Comparison of ENCODE assay signal across 1 cellular context in the genomic region with DNA sequence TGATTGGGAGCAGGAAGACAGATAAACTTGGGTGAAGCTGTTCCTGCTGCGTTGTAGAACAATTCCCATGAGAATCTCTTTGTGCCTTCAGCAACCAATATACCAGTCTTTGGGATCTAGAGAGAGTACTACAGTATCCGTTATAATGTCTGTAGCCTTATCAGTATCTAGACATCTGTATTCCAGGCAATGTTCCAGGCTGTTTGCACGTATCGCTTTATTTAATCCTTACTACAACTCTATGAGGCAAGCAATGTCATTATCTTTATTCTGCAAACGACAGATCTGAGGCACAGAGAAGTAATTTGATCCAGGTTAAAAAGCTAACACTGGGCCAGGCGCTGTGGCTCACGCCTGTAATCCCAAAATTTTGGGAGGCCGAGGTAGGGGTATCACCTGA.
TF ChIP-seq lines count a peak whose summit lies in the region.

No MANE protein-coding gene starts in this region.

TF ChIP-seq in GM12878, 131 proteins besides CTCF, POLR2A, EP300 and RAD21 (continued from another document):
- TF ChIP-seq, protein P1, sequence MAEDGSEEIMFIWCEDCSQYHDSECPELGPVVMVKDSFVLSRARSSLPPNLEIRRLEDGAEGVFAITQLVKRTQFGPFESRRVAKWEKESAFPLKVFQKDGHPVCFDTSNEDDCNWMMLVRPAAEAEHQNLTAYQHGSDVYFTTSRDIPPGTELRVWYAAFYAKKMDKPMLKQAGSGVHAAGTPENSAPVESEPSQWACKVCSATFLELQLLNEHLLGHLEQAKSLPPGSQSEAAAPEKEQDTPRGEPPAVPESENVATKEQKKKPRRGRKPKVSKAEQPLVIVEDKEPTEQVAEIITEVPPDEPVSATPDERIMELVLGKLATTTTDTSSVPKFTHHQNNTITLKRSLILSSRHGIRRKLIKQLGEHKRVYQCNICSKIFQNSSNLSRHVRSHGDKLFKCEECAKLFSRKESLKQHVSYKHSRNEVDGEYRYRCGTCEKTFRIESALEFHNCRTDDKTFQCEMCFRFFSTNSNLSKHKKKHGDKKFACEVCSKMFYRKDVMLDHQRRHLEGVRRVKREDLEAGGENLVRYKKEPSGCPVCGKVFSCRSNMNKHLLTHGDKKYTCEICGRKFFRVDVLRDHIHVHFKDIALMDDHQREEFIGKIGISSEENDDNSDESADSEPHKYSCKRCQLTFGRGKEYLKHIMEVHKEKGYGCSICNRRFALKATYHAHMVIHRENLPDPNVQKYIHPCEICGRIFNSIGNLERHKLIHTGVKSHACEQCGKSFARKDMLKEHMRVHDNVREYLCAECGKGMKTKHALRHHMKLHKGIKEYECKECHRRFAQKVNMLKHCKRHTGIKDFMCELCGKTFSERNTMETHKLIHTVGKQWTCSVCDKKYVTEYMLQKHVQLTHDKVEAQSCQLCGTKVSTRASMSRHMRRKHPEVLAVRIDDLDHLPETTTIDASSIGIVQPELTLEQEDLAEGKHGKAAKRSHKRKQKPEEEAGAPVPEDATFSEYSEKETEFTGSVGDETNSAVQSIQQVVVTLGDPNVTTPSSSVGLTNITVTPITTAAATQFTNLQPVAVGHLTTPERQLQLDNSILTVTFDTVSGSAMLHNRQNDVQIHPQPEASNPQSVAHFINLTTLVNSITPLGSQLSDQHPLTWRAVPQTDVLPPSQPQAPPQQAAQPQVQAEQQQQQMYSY (CRISPR knock-in tag; IDR thresholded peaks at IDR 0.05), result no peak
- no peak for TF ChIP-seq LARP7 (IDR thresholded peaks at IDR 0.05)
- TF ChIP-seq E2F4 (IDR thresholded peaks at IDR 0.05; ENCODE audit: low read depth, low read length), result no peak
- TF ChIP-seq FOXM1 (IDR thresholded peaks at IDR 0.05; ENCODE audit: low read depth, low read length), result no peak
- TF ChIP-seq HDAC2 (IDR thresholded peaks at IDR 0.05), result no peak
- TF ChIP-seq, protein P2, sequence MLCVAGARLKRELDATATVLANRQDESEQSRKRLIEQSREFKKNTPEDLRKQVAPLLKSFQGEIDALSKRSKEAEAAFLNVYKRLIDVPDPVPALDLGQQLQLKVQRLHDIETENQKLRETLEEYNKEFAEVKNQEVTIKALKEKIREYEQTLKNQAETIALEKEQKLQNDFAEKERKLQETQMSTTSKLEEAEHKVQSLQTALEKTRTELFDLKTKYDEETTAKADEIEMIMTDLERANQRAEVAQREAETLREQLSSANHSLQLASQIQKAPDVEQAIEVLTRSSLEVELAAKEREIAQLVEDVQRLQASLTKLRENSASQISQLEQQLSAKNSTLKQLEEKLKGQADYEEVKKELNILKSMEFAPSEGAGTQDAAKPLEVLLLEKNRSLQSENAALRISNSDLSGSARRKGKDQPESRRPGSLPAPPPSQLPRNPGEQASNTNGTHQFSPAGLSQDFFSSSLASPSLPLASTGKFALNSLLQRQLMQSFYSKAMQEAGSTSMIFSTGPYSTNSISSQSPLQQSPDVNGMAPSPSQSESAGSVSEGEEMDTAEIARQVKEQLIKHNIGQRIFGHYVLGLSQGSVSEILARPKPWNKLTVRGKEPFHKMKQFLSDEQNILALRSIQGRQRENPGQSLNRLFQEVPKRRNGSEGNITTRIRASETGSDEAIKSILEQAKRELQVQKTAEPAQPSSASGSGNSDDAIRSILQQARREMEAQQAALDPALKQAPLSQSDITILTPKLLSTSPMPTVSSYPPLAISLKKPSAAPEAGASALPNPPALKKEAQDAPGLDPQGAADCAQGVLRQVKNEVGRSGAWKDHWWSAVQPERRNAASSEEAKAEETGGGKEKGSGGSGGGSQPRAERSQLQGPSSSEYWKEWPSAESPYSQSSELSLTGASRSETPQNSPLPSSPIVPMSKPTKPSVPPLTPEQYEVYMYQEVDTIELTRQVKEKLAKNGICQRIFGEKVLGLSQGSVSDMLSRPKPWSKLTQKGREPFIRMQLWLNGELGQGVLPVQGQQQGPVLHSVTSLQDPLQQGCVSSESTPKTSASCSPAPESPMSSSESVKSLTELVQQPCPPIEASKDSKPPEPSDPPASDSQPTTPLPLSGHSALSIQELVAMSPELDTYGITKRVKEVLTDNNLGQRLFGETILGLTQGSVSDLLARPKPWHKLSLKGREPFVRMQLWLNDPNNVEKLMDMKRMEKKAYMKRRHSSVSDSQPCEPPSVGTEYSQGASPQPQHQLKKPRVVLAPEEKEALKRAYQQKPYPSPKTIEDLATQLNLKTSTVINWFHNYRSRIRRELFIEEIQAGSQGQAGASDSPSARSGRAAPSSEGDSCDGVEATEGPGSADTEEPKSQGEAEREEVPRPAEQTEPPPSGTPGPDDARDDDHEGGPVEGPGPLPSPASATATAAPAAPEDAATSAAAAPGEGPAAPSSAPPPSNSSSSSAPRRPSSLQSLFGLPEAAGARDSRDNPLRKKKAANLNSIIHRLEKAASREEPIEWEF (IDR thresholded peaks at IDR 0.05; ENCODE audit: insufficient replicate concordance, low read depth, low read length), result no peak
- TF ChIP-seq SMAD5 (IDR thresholded peaks at IDR 0.05; ENCODE audit: low read depth), result no peak
- TF ChIP-seq CREB1 (IDR thresholded peaks at IDR 0.05; ENCODE audit: low read depth), result no peak
- TF ChIP-seq, protein P3, sequence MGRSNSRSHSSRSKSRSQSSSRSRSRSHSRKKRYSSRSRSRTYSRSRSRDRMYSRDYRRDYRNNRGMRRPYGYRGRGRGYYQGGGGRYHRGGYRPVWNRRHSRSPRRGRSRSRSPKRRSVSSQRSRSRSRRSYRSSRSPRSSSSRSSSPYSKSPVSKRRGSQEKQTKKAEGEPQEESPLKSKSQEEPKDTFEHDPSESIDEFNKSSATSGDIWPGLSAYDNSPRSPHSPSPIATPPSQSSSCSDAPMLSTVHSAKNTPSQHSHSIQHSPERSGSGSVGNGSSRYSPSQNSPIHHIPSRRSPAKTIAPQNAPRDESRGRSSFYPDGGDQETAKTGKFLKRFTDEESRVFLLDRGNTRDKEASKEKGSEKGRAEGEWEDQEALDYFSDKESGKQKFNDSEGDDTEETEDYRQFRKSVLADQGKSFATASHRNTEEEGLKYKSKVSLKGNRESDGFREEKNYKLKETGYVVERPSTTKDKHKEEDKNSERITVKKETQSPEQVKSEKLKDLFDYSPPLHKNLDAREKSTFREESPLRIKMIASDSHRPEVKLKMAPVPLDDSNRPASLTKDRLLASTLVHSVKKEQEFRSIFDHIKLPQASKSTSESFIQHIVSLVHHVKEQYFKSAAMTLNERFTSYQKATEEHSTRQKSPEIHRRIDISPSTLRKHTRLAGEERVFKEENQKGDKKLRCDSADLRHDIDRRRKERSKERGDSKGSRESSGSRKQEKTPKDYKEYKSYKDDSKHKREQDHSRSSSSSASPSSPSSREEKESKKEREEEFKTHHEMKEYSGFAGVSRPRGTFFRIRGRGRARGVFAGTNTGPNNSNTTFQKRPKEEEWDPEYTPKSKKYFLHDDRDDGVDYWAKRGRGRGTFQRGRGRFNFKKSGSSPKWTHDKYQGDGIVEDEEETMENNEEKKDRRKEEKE (IDR thresholded peaks at IDR 0.05), result no peak
- TF ChIP-seq BRCA1 (IDR thresholded peaks at IDR 0.05; ENCODE audit: low read depth, low read length), result no peak
- no peak for TF ChIP-seq FOXK2 (IDR thresholded peaks at IDR 0.05)
- no peak for TF ChIP-seq ZNF622 (IDR thresholded peaks at IDR 0.05)
- no peak for TF ChIP-seq CBFB (IDR thresholded peaks at IDR 0.05; ENCODE audit: low read depth)
- no peak for TF ChIP-seq ATF3 (IDR thresholded peaks at IDR 0.05; ENCODE audit: borderline replicate concordance, extremely low read depth, low read depth, low read length)
